Comparison of ENCODE assay signal across 1 cellular context in the genomic region with DNA sequence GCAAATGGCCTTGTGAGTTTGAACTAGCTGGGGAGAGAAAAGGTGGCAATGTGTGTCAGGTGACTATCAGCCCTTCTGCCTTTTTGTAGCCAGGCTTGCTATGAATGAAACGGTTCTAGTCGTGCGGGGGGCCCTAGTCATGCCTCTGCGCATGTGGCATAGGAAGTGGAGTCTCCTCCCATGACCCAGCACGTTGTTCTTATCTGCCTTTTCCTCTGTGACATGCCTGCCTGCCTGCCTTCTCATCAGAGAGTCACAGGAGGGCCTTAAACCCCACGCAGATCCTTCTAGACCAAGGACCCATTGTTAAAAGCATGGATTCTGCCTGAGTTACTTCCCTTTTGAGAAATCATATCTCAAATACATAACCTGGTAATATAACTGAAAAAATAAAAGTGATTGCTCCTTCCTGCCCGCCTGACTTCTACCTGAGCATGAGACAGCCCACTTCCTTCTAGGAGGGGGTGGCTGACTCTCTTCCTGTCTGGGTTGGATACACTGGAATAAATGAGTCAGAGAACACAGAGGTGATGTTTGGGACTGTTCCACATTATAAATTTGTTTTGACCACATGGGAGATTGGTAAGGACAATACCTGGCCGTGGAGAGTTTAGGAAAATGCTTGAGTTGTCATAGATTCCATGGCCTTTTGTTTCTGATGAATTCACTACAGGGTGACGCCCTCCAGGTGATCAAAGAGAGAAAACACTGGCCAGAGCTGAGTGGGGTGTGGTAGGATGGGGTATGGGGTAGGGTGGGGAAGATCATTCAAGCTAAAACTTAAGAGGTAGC.
TF ChIP-seq lines count a peak whose summit lies in the region.

No MANE protein-coding gene starts in this region.

TF ChIP-seq in K562, 482 proteins besides CTCF, POLR2A, EP300 and RAD21 (continued from another document):
- peak; percentile 65 for TF ChIP-seq SMARCE1 (IDR thresholded peaks at IDR 0.05)
- peak; percentile 69 for TF ChIP-seq NFE2 (IDR thresholded peaks at IDR 0.05; ENCODE audit: low read depth)
- TF ChIP-seq, protein P1, sequence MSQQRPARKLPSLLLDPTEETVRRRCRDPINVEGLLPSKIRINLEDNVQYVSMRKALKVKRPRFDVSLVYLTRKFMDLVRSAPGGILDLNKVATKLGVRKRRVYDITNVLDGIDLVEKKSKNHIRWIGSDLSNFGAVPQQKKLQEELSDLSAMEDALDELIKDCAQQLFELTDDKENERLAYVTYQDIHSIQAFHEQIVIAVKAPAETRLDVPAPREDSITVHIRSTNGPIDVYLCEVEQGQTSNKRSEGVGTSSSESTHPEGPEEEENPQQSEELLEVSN (IDR thresholded peaks at IDR 0.05; ENCODE audit: borderline replicate concordance in 1 of 2, extremely low read depth in 1 of 2, insufficient read depth in 1 of 2, insufficient read length in 1 of 2, low read depth in 1 of 2, low read length in 1 of 2, poor library complexity in 1 of 2, severe bottlenecking in 1 of 2) = peak; percentile 75 to 79
- peak; percentile 69 for TF ChIP-seq CBFA2T3 (IDR thresholded peaks at IDR 0.05)
- TF ChIP-seq EP400 (IDR thresholded peaks at IDR 0.05) = peak; percentile 78
- TF ChIP-seq, protein P2, sequence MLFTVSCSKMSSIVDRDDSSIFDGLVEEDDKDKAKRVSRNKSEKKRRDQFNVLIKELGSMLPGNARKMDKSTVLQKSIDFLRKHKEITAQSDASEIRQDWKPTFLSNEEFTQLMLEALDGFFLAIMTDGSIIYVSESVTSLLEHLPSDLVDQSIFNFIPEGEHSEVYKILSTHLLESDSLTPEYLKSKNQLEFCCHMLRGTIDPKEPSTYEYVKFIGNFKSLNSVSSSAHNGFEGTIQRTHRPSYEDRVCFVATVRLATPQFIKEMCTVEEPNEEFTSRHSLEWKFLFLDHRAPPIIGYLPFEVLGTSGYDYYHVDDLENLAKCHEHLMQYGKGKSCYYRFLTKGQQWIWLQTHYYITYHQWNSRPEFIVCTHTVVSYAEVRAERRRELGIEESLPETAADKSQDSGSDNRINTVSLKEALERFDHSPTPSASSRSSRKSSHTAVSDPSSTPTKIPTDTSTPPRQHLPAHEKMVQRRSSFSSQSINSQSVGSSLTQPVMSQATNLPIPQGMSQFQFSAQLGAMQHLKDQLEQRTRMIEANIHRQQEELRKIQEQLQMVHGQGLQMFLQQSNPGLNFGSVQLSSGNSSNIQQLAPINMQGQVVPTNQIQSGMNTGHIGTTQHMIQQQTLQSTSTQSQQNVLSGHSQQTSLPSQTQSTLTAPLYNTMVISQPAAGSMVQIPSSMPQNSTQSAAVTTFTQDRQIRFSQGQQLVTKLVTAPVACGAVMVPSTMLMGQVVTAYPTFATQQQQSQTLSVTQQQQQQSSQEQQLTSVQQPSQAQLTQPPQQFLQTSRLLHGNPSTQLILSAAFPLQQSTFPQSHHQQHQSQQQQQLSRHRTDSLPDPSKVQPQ (CRISPR knock-in tag; IDR thresholded peaks at IDR 0.05; ENCODE audit: borderline replicate concordance) = 0 out of 2 replicates have a peak, but pooled peaks have one; percentile 71
- TF ChIP-seq CCAR2 (IDR thresholded peaks at IDR 0.05; ENCODE audit: low read depth, low read length) = no peak
- peak; percentile 92 for TF ChIP-seq L3MBTL2 (IDR thresholded peaks at IDR 0.05)
- TF ChIP-seq TRIM24 (IDR thresholded peaks at IDR 0.05) = peak in 1 of 2 experiments; percentile 56; a peak in 2 of 4 replicates
- TF ChIP-seq ZNF354B (CRISPR knock-in tag; IDR thresholded peaks at IDR 0.05) = no peak; the same call in 1 of the 2 replicates
- no peak for TF ChIP-seq KLF13 (tag; IDR thresholded peaks at IDR 0.05; ENCODE audit: borderline replicate concordance, low read depth)
- peak in 1 of 2 experiments; percentile 67; a peak in 1 of 3 replicates for TF ChIP-seq CBX3 (IDR thresholded peaks at IDR 0.05; ENCODE audit: borderline replicate concordance in 1 of 2, low read length in 2 of 2)
- TF ChIP-seq TOE1 (IDR thresholded peaks at IDR 0.05; ENCODE audit: borderline replicate concordance) = peak; percentile 51
- no peak for TF ChIP-seq TOE1 (CRISPR knock-in tag; IDR thresholded peaks at IDR 0.05; ENCODE audit: borderline replicate concordance, low read depth)
- TF ChIP-seq TAF9B (IDR thresholded peaks at IDR 0.05; ENCODE audit: partially characterized antibody) = peak; percentile 16
- peak; percentile 50; the same call in 1 of the 2 replicates for TF ChIP-seq SPI1 (IDR thresholded peaks at IDR 0.05; ENCODE audit: borderline replicate concordance, low read depth, low read length)
- TF ChIP-seq, protein P3, sequence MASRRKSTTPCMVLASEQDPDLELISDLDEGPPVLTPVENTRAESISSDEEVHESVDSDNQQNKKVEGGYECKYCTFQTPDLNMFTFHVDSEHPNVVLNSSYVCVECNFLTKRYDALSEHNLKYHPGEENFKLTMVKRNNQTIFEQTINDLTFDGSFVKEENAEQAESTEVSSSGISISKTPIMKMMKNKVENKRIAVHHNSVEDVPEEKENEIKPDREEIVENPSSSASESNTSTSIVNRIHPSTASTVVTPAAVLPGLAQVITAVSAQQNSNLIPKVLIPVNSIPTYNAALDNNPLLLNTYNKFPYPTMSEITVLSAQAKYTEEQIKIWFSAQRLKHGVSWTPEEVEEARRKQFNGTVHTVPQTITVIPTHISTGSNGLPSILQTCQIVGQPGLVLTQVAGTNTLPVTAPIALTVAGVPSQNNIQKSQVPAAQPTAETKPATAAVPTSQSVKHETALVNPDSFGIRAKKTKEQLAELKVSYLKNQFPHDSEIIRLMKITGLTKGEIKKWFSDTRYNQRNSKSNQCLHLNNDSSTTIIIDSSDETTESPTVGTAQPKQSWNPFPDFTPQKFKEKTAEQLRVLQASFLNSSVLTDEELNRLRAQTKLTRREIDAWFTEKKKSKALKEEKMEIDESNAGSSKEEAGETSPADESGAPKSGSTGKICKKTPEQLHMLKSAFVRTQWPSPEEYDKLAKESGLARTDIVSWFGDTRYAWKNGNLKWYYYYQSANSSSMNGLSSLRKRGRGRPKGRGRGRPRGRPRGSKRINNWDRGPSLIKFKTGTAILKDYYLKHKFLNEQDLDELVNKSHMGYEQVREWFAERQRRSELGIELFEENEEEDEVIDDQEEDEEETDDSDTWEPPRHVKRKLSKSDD (conservative IDR thresholded peaks at IDR 0.05; ENCODE audit: low read length) = no peak
- no peak for TF ChIP-seq NFXL1 (CRISPR knock-in tag; IDR thresholded peaks at IDR 0.05)
- TF ChIP-seq, protein P4, sequence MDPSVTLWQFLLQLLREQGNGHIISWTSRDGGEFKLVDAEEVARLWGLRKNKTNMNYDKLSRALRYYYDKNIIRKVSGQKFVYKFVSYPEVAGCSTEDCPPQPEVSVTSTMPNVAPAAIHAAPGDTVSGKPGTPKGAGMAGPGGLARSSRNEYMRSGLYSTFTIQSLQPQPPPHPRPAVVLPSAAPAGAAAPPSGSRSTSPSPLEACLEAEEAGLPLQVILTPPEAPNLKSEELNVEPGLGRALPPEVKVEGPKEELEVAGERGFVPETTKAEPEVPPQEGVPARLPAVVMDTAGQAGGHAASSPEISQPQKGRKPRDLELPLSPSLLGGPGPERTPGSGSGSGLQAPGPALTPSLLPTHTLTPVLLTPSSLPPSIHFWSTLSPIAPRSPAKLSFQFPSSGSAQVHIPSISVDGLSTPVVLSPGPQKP (CRISPR knock-in tag; IDR thresholded peaks at IDR 0.05) = no peak
- TF ChIP-seq, protein P5, sequence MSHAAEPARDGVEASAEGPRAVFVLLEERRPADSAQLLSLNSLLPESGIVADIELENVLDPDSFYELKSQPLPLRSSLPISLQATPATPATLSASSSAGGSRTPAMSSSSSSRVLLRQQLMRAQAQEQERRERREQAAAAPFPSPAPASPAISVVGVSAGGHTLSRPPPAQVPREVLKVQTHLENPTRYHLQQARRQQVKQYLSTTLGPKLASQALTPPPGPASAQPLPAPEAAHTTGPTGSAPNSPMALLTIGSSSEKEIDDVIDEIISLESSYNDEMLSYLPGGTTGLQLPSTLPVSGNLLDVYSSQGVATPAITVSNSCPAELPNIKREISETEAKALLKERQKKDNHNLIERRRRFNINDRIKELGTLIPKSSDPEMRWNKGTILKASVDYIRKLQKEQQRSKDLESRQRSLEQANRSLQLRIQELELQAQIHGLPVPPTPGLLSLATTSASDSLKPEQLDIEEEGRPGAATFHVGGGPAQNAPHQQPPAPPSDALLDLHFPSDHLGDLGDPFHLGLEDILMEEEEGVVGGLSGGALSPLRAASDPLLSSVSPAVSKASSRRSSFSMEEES (CRISPR knock-in tag; IDR thresholded peaks at IDR 0.05) = peak; percentile 41; the same call in 1 of the 2 replicates
- TF ChIP-seq, protein P6, sequence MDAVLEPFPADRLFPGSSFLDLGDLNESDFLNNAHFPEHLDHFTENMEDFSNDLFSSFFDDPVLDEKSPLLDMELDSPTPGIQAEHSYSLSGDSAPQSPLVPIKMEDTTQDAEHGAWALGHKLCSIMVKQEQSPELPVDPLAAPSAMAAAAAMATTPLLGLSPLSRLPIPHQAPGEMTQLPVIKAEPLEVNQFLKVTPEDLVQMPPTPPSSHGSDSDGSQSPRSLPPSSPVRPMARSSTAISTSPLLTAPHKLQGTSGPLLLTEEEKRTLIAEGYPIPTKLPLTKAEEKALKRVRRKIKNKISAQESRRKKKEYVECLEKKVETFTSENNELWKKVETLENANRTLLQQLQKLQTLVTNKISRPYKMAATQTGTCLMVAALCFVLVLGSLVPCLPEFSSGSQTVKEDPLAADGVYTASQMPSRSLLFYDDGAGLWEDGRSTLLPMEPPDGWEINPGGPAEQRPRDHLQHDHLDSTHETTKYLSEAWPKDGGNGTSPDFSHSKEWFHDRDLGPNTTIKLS (IDR thresholded peaks at IDR 0.05; ENCODE audit: borderline replicate concordance, low read depth) = peak; percentile 53; the same call in 1 of the 2 replicates
- TF ChIP-seq ZNF384 (IDR thresholded peaks at IDR 0.05; ENCODE audit: low read depth, low read length) = peak; percentile 4; the same call in 1 of the 2 replicates
- peak; percentile 50; the same call in 1 of the 2 replicates for TF ChIP-seq GATAD2B (IDR thresholded peaks at IDR 0.05; ENCODE audit: borderline replicate concordance)
- TF ChIP-seq ZNF778 (CRISPR knock-in tag; IDR thresholded peaks at IDR 0.05) = no peak
- no peak for TF ChIP-seq BMI1 (IDR thresholded peaks at IDR 0.05; ENCODE audit: low read length)
- peak; percentile 48 for TF ChIP-seq TBP (optimal IDR thresholded peaks at IDR 0.05; ENCODE audit: low read depth, low read length)
TF ChIP-seq in K562: peak in this region for 101.
